26 cellular contexts compared by ENCODE assay signal in the genomic region with DNA sequence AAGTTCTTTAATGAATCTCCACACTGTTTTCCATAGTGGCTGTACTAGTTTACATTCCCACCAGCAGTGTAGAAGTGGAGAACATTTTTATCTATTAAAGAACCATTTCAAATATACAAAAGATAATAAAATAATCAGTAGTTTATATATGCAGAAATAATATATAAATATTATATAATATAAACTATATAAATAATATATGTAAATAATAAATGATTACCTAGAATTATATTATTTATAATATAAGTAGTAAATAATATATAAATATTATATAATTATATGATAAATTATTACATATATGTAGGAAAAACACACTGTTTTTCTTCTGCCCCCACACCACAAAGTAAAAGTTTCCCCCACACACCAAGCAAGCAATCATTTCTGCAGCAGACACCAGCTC.
"Had no signal": no experiment of that assay in that cellular context is flagged by ENCODE, and none has a peak within 500 bp of the region (broad histone marks: within the 10 kb centered on the region; RNA-seq: fewer than 3 reads in every experiment).

No MANE protein-coding gene starts in this region.

- H3K27ac ChIP-seq: heart right ventricle, hepatocyte, left lung, ovary, prostate gland, skin epidermis, stomach, testis, thyroid gland, transverse colon, upper lobe of left lung, vagina had no signal

- H3K4me1 ChIP-seq: heart right ventricle, left lung, prostate gland, stomach, testis, thyroid gland, transverse colon, upper lobe of left lung, vagina had no signal

- H3K9me3 ChIP-seq: heart right ventricle, left lung, mucosa of descending colon, ovary, prostate gland, stomach, testis, thyroid gland, transverse colon, upper lobe of left lung, vagina had no signal

- H3K27me3 ChIP-seq: hepatocyte, left lung, ovary, stomach, testis, thyroid gland, transverse colon, upper lobe of left lung, vagina had no signal

- H3K4me2 ChIP-seq: hepatocyte had no signal

- DNase-seq: heart right ventricle; islet precursor cell; left colon; left lung; midbrain; mucosa of descending colon; naive thymus-derived CD4-positive, alpha-beta T cell; ovary; posterior cingulate gyrus; retina; right cardiac atrium; stimulated activated CD4-positive, alpha-beta T cell treated with anti-CD3 and anti-CD28 coated beads, Interleukin-1b, Interleukin-23, amount 100 ng/mL, for 48 hours; stimulated activated CD4-positive, alpha-beta T cell treated with anti-CD3 and anti-CD28 coated beads, Interleukin-4, amount 100 ng/mL, for 1 hour; stimulated activated naive B cell treated with anti-CD40 and anti-IgM and Interleukin-4, amounts not matched to agents 10 μg/mL and 1 μg/mL and 100 μg/mL, for 72 hours; stimulated activated naive CD8-positive, alpha-beta T cell treated with anti-CD3 and anti-CD28 coated beads, Interleukin-15, Interleukin-2, amounts not matched to agents 100 U/mL and 50 U/mL, for 24 hours; stomach; testis; thyroid gland; transverse colon; upper lobe of left lung had no signal

- H3K4me3 ChIP-seq: heart right ventricle, hepatocyte, left lung, lung, mucosa of descending colon, ovary, prostate gland, skin epidermis, stomach, testis, thyroid gland, transverse colon, upper lobe of left lung, vagina had no signal

- ATAC-seq: heart right ventricle; left colon; left lung; mucosa of descending colon; naive thymus-derived CD4-positive, alpha-beta T cell; right cardiac atrium; sciatic nerve; stimulated activated naive B cell treated with anti-CD40 and anti-IgM and Interleukin-4, amounts not matched to agents 10 μg/mL and 1 μg/mL and 100 μg/mL, for 72 hours; stimulated activated naive CD8-positive, alpha-beta T cell treated with anti-CD3 and anti-CD28 coated beads, Interleukin-15, Interleukin-2, amounts not matched to agents 100 U/mL and 50 U/mL, for 24 hours had no signal

- H3K36me3 ChIP-seq: heart right ventricle, left lung, ovary, prostate gland, stomach, thyroid gland, transverse colon, upper lobe of left lung, vagina had no signal

- H2AFZ ChIP-seq: hepatocyte had no signal
